ENCODE assay signal across 1 cellular context in genomic region chr3:28349397-28350000, GRCh38.
TF ChIP-seq lines count a peak whose summit lies in the region.

No MANE protein-coding gene starts in this region.

TF ChIP-seq in GM12878, 131 proteins besides CTCF, POLR2A, EP300 and RAD21:
- no peak for TF ChIP-seq YY1 (IDR thresholded peaks at IDR 0.05; ENCODE audit: low read depth, low read length)
- no peak for TF ChIP-seq SUPT20H (IDR thresholded peaks at IDR 0.05; ENCODE audit: borderline replicate concordance, control insufficient read depth, low read depth, low read length)
- no peak; the same call in 1 of the 2 replicates for TF ChIP-seq SMARCA5 (IDR thresholded peaks at IDR 0.05)
- TF ChIP-seq YBX1 (IDR thresholded peaks at IDR 0.05), result no peak
- TF ChIP-seq POLR2AphosphoS2 (IDR thresholded peaks at IDR 0.05; ENCODE audit: low read depth, low read length), result no peak
- no peak for TF ChIP-seq NR2C2 (IDR thresholded peaks at IDR 0.05; ENCODE audit: borderline replicate concordance, control insufficient read depth, insufficient read length, low read depth)
- 0 out of 4 replicates have a peak, but pooled peaks of 1 of the 2 experiments have one; percentile 3 for TF ChIP-seq BHLHE40 (IDR thresholded peaks at IDR 0.05; ENCODE audit: borderline replicate concordance in 1 of 2, low read depth in 2 of 2, low read length in 1 of 2)
- peak; percentile 95 for TF ChIP-seq MLLT1 (IDR thresholded peaks at IDR 0.05)
- TF ChIP-seq FOS (IDR thresholded peaks at IDR 0.05; ENCODE audit: borderline replicate concordance, extremely low read depth, insufficient read length), result no peak
- no peak for TF ChIP-seq EZH2 (IDR thresholded peaks at IDR 0.05; ENCODE audit: borderline replicate concordance, control insufficient read depth, low read depth, low read length)
- no peak for TF ChIP-seq MTA2 (IDR thresholded peaks at IDR 0.05; ENCODE audit: low read depth)
- no peak for TF ChIP-seq RFX5 (IDR thresholded peaks at IDR 0.05; ENCODE audit: low read depth, low read length)
- TF ChIP-seq ZBTB40 (IDR thresholded peaks at IDR 0.05; ENCODE audit: borderline replicate concordance), result peak; percentile 54; the same call in 1 of the 2 replicates
- TF ChIP-seq BMI1 (IDR thresholded peaks at IDR 0.05; ENCODE audit: borderline replicate concordance), result no peak
- TF ChIP-seq ELK1 (IDR thresholded peaks at IDR 0.05; ENCODE audit: low read depth, low read length), result no peak
- no peak for TF ChIP-seq SMAD5 (IDR thresholded peaks at IDR 0.05; ENCODE audit: low read depth)
- no peak for TF ChIP-seq ZNF622 (IDR thresholded peaks at IDR 0.05)
- 0 out of 2 replicates have a peak, but pooled peaks have one; percentile 67 for TF ChIP-seq WRNIP1 (IDR thresholded peaks at IDR 0.05; ENCODE audit: borderline replicate concordance, low read depth, low read length)
- TF ChIP-seq GATAD2B (conservative IDR thresholded peaks at IDR 0.05; ENCODE audit: low read depth), result no peak
